10 cellular contexts compared by ENCODE assay signal in genomic region chr2:96089356-96090180, GRCh38. TPM values are rescaled to one million over a fixed set of nuclear protein-coding genes. Genes with fewer than 3 reads are reported as not detected.
DNase-seq lines count a peak whose midpoint lies in the region; ATAC-seq and TF ChIP-seq lines count a peak whose summit lies in the region.
"Had no signal": no experiment of that assay in that cellular context is flagged by ENCODE, and none has a peak within 500 bp of the region (broad histone marks: within the 10 kb centered on the region; RNA-seq: fewer than 3 reads in every experiment).

No MANE protein-coding gene starts in this region.

- H3K36me3 ChIP-seq in left lung, result no peaks in the 10 kb centered on the region

- no peaks in the 10 kb centered on the region for H3K36me3 Mint-ChIP-seq in chondrocyte (ENCODE audit: low read depth)

- intact Hi-C loops in left lung (cut with DNase I), result no loop called here

- no peak overlapping the region for H3K27ac Mint-ChIP-seq in chondrocyte (ENCODE audit: unreplicated experiment)

- H3K9me3 ChIP-seq in left lung, result no peaks in the 10 kb centered on the region

- no peak overlapping the region for H3K4me3 Mint-ChIP-seq in chondrocyte (ENCODE audit: unreplicated experiment)

- ATAC-seq in left lung, result peak; percentile 21
- no peak for ATAC-seq in GM21381 (IDR thresholded peaks at IDR 0.05; ENCODE audit: unreplicated experiment)

- H3K27me3 ChIP-seq in left lung, result peaks cover 0 to 9% of the 10 kb centered on the region in 2 donors

- TF ChIP-seq CTCF in chondrocyte (IDR thresholded peaks at IDR 0.05), result no peak
- TF ChIP-seq CTCF in left lung (IDR thresholded peaks at IDR 0.05), result no peak

- peaks cover 2% of the 10 kb centered on the region for H3K4me1 Mint-ChIP-seq in chondrocyte (ENCODE audit: low read depth)

- H3K27me3 Mint-ChIP-seq in chondrocyte (ENCODE audit: low read depth), result peaks cover 9% of the 10 kb centered on the region

- H3K4me1 ChIP-seq in left lung, result no peaks in the 10 kb centered on the region

- H3K9me3 Mint-ChIP-seq in chondrocyte (ENCODE audit: low read depth), result peaks cover 3% of the 10 kb centered on the region

- peak; percentile 24 for DNase-seq in activated CD8-positive, alpha-beta memory T cell treated with anti-CD3 and anti-CD28 coated beads for 24 hours
- no peak for DNase-seq in activated CD8-positive, alpha-beta memory T cell treated with anti-CD3 and anti-CD28 coated beads, Interleukin-2, amount 50 U/mL, for 4 hours
- peak; percentile 82 for DNase-seq in chondrocyte (ENCODE audit: low spot score)
- DNase-seq in left lung, result peak in 1 of 2 donors; percentile 19
- DNase-seq in NOMO-1 (lab: John Stamatoyannopoulos, UW; ENCODE audit: unreplicated experiment in 2 of 2), result no peak
- DNase-seq in SIG-M5 (lab: John Stamatoyannopoulos, UW), result no peak
- DNase-seq: Calu3, foreskin fibroblast had no signal

- no peak overlapping the region for H3K27ac ChIP-seq in left lung
- peak overlapping the region; percentile 67 for H3K27ac ChIP-seq in temporal lobe (ENCODE audit: low read depth, low read length)

- no peak overlapping the region for H3K4me3 ChIP-seq in left lung

RNA-seq across cellular contexts. Expression of gene ADRA2B, which starts 26.8 kb away (rescaled TPM):
- total RNA-seq in chondrocyte, result 0.07 TPM in 1 of 3 replicates, not detected in the others
- total RNA-seq in left lung, result under 1 TPM; 0.20 to 0.34 TPM
- total RNA-seq in temporal lobe, result not detected
- total RNA-seq: Calu3 had no signal

RNA-seq across cellular contexts. Expression of gene ASTL, which starts 48.7 kb away (rescaled TPM):
- total RNA-seq in chondrocyte, result not detected in 3 replicates
- total RNA-seq in left lung, result not detected
- total RNA-seq in temporal lobe, result not detected
- total RNA-seq: Calu3 had no signal

RNA-seq across cellular contexts. Expression of gene GPAT2, which starts 54.9 kb away (rescaled TPM):
- total RNA-seq in chondrocyte (not detected in 3 replicates), left lung (1 to 10 TPM; 2.8 to 7.3 TPM), temporal lobe (0.49 TPM)
- total RNA-seq: Calu3 had no signal

RNA-seq across cellular contexts. Expression of gene DUSP2, which starts 55.7 kb away (rescaled TPM):
- total RNA-seq in chondrocyte (0.31 to 1.3 TPM (median 1.1 TPM) in 3 replicates), left lung (1 to 10 TPM; 3.6 to 5.7 TPM), temporal lobe (4.2 TPM)

Comparison
In these comparisons a context has a peak if more than half of its experiments do, and no peak if none do; other contexts are left out.
1. DNase-seq: peak in activated CD8-positive, alpha-beta memory T cell treated with anti-CD3 and anti-CD28 coated beads for 24 hours (single experiment) and chondrocyte (single experiment); none in activated CD8-positive, alpha-beta memory T cell treated with anti-CD3 and anti-CD28 coated beads, Interleukin-2, amount 50 U/mL, for 4 hours (single experiment), NOMO-1 (0 of 2) and SIG-M5 (single experiment).